In genomic region chr1:198472123-198472522, GRCh38 we compare ENCODE assay signal across 18 cellular contexts.
"Had no signal": no experiment of that assay in that cellular context is flagged by ENCODE, and none has a peak within 500 bp of the region (broad histone marks: within the 10 kb centered on the region; RNA-seq: fewer than 3 reads in every experiment).

No MANE protein-coding gene starts in this region.

- H3K27ac Mint-ChIP-seq: naive thymus-derived CD4-positive, alpha-beta T cell had no signal

- H3K9me3 ChIP-seq: neutrophil, right atrium auricular region, transverse colon had no signal

- H3K4me1 Mint-ChIP-seq: nephron progenitor cell had no signal

- H3K4me3 ChIP-seq: heart left ventricle, right atrium auricular region, stomach, thoracic aorta, transverse colon had no signal

- DNase-seq: effector memory CD4-positive, alpha-beta T cell; heart left ventricle; hippocampal formation; kidney glomerular epithelial cell; mammary epithelial cell; naive thymus-derived CD4-positive, alpha-beta T cell; nephron progenitor cell; posterior cingulate gyrus; small intestine; stimulated activated CD4-positive, alpha-beta T cell treated with anti-CD3 and anti-CD28 coated beads, Interleukin-12 subunit alpha, Interleukin-12 subunit beta, amount 100 ng/mL, for 4 hours; stimulated activated naive CD4-positive, alpha-beta T cell; stomach; substantia nigra; transverse colon had no signal

- H3K27ac ChIP-seq: heart left ventricle, neutrophil, right atrium auricular region, stomach, thoracic aorta, transverse colon had no signal

- H3K27me3 ChIP-seq: heart left ventricle, neutrophil, right atrium auricular region, stomach, transverse colon had no signal

- H3K4me1 ChIP-seq: heart left ventricle, right atrium auricular region, stomach had no signal

- H3K4me3 Mint-ChIP-seq: naive thymus-derived CD4-positive, alpha-beta T cell; nephron progenitor cell had no signal

- ATAC-seq: esophagus mucosa; heart left ventricle; naive thymus-derived CD4-positive, alpha-beta T cell had no signal

- H3K36me3 ChIP-seq: heart left ventricle, neutrophil, right atrium auricular region, stomach, thoracic aorta, transverse colon had no signal
